ENCODE assay signal across 34 cellular contexts in genomic region chr11:107711861-107712260, GRCh38. TPM values are rescaled to one million over a fixed set of nuclear protein-coding genes. Genes with fewer than 3 reads are reported as not detected.
DNase-seq lines count a peak whose midpoint lies in the region; ATAC-seq and TF ChIP-seq lines count a peak whose summit lies in the region.
"Had no signal": no experiment of that assay in that cellular context is flagged by ENCODE, and none has a peak within 500 bp of the region (broad histone marks: within the 10 kb centered on the region; RNA-seq: fewer than 3 reads in every experiment).

SLN (minus strand) TSS chr11:107712056.

- H3K4me1 ChIP-seq in endodermal cell (ENCODE audit: control insufficient read depth, insufficient read depth, low read length) (peaks cover 24% of the 10 kb centered on the region), aorta (ENCODE audit: control insufficient read depth in 1 of 2, insufficient read depth in 2 of 2, low read length in 2 of 2) (no peaks in the 10 kb centered on the region)
- H3K4me1 ChIP-seq: esophagus squamous epithelium, foreskin keratinocyte, parathyroid adenoma, sigmoid colon, upper lobe of right lung had no signal

- H3K4me3 Mint-ChIP-seq in activated CD4-positive, alpha-beta T cell treated with anti-CD3 and anti-CD28 coated beads, Interleukin-2, amount 10 ng/mL, durations not matched to agents 24 days and 14 days, result no peak within 1 kb of the TSS
- no peak within 1 kb of the TSS for H3K4me3 Mint-ChIP-seq in activated CD4-positive, alpha-beta T cell treated with anti-CD3 and anti-CD28 coated beads, Interleukin-2, amount 10 ng/mL, durations not matched to agents 7 days and 5 days
- H3K4me3 Mint-ChIP-seq in endodermal cell (no peak within 1 kb of the TSS), nephron (peak within 1 kb of the TSS in 2 of 3 experiments; percentile 50 to 82)
- H3K4me3 Mint-ChIP-seq: activated T-cell treated with anti-CD3 and anti-CD28 coated beads, Interleukin-2, amount 50 U/mL, for 72 hours; CD4-positive, alpha-beta memory T cell; neural crest cell; T-helper 1 cell treated with Interleukin-12 subunit alpha and Interleukin-12 subunit beta and Interleukin-4 antibody, amounts not matched to agents 30 μg/mL and 1 μg/mL, for 36 hours had no signal

- no peaks in the 10 kb centered on the region for H3K36me3 Mint-ChIP-seq in activated CD4-positive, alpha-beta T cell treated with anti-CD3 and anti-CD28 coated beads, Interleukin-2, amount 10 ng/mL, durations not matched to agents 24 days and 14 days (ENCODE audit: low read depth)
- no peaks in the 10 kb centered on the region for H3K36me3 Mint-ChIP-seq in activated CD4-positive, alpha-beta T cell treated with anti-CD3 and anti-CD28 coated beads, Interleukin-2, amount 10 ng/mL, durations not matched to agents 7 days and 5 days (ENCODE audit: low read depth)
- H3K36me3 Mint-ChIP-seq in endodermal cell (ENCODE audit: low read depth) (no peaks in the 10 kb centered on the region), nephron (ENCODE audit: low read depth) (no peaks in the 10 kb centered on the region)
- H3K36me3 Mint-ChIP-seq: CD4-positive, alpha-beta memory T cell had no signal

- CTCF ChIA-PET in activated CD4-positive, alpha-beta T cell treated with anti-CD3 and anti-CD28 coated beads, Interleukin-2, amount 10 ng/mL, durations not matched to agents 7 days and 5 days (lab: Charles Lee), result no interaction called here

- DNase-seq in activated CD4-positive, alpha-beta T cell treated with anti-CD3 and anti-CD28 coated beads, Interleukin-2, amount 10 ng/mL, durations not matched to agents 24 days and 14 days, result peak; percentile 37
- DNase-seq in activated CD4-positive, alpha-beta T cell treated with anti-CD3 and anti-CD28 coated beads, Interleukin-2, amount 10 ng/mL, durations not matched to agents 7 days and 5 days, result no peak
- DNase-seq in endodermal cell (no peak), aorta (no peak), ureter (ENCODE audit: low spot score) (no peak)
- DNase-seq: activated CD4-positive, alpha-beta T cell treated with anti-CD3 and anti-CD28 coated beads, Interleukin-2, amount 50 U/mL, for 48 hours; activated CD4-positive, CD25-positive, alpha-beta regulatory T cell; activated T-cell treated with anti-CD3 and anti-CD28 coated beads, Interleukin-2, amount 50 U/mL, for 72 hours; AML-193; body of pancreas; CD4-positive, alpha-beta memory T cell; DMS153; dorsolateral prefrontal cortex; esophagus squamous epithelium; foreskin keratinocyte; GM23248; hippocampal formation; left colon; NCI-H1092; NCI-H1694; NCI-H526 treated with DMSO at 0.1 percent for 48 hours; PC-9; sigmoid colon; stimulated activated CD4-positive, alpha-beta T cell treated with anti-CD3 and anti-CD28 coated beads, Interleukin-15, amount 100 ng/mL, for 24 hours; stimulated activated CD4-positive, alpha-beta T cell treated with anti-CD3 and anti-CD28 coated beads, Interleukin-4, amount 100 ng/mL, for 4 hours; upper lobe of right lung had no signal

- intact Hi-C loops in activated CD4-positive, alpha-beta T cell treated with anti-CD3 and anti-CD28 coated beads, Interleukin-2, amount 10 ng/mL, durations not matched to agents 24 days and 14 days (cut with micrococcal nuclease), result no loop called here
- intact Hi-C loops in aorta (cut with DNase I), result no loop called here

- peak; percentile 8 for ATAC-seq in aorta (ENCODE audit: low FRiP score)
- no peak for ATAC-seq in HG02588 (IDR thresholded peaks at IDR 0.05; ENCODE audit: unreplicated experiment)
- ATAC-seq in HG03135 (IDR thresholded peaks at IDR 0.05; ENCODE audit: unreplicated experiment), result no peak
- ATAC-seq: activated T-cell treated with anti-CD3 and anti-CD28 coated beads, Interleukin-2, amount 50 U/mL, for 72 hours; body of pancreas; foreskin keratinocyte; left colon; SK-N-SH treated with all-trans-retinoic acid at 6 μM for 48 hours; upper lobe of right lung had no signal

- H3K27ac Mint-ChIP-seq in activated CD4-positive, alpha-beta T cell treated with anti-CD3 and anti-CD28 coated beads, Interleukin-2, amount 10 ng/mL, durations not matched to agents 24 days and 14 days, result no peak within 1 kb of the TSS
- H3K27ac Mint-ChIP-seq in activated CD4-positive, alpha-beta T cell treated with anti-CD3 and anti-CD28 coated beads, Interleukin-2, amount 10 ng/mL, durations not matched to agents 7 days and 5 days, result no peak within 1 kb of the TSS
- H3K27ac Mint-ChIP-seq in endodermal cell (no peak within 1 kb of the TSS), nephron (peak within 1 kb of the TSS in 1 of 3 experiments; percentile 49)
- H3K27ac Mint-ChIP-seq: activated T-cell treated with anti-CD3 and anti-CD28 coated beads, Interleukin-2, amount 50 U/mL, for 72 hours; CD4-positive, alpha-beta memory T cell; T-helper 1 cell treated with Interleukin-12 subunit alpha and Interleukin-12 subunit beta and Interleukin-4 antibody, amounts not matched to agents 30 μg/mL and 1 μg/mL, for 36 hours had no signal

- POLR2A ChIA-PET in activated CD4-positive, alpha-beta T cell treated with anti-CD3 and anti-CD28 coated beads, Interleukin-2, amount 10 ng/mL, durations not matched to agents 7 days and 5 days (lab: Charles Lee), result no interaction called here

- H3K27me3 ChIP-seq in endodermal cell (ENCODE audit: control insufficient read depth, insufficient read depth, low read length, poor library complexity, severe bottlenecking), result peaks cover 23% of the 10 kb centered on the region
- no peaks in the 10 kb centered on the region for H3K27me3 ChIP-seq in aorta (ENCODE audit: control insufficient read depth in 1 of 2, insufficient read depth in 2 of 2, low read length in 1 of 2)
- H3K27me3 ChIP-seq: body of pancreas, sigmoid colon, upper lobe of right lung had no signal

- peaks cover 18% of the 10 kb centered on the region for H3K27me3 Mint-ChIP-seq in activated CD4-positive, alpha-beta T cell treated with anti-CD3 and anti-CD28 coated beads, Interleukin-2, amount 10 ng/mL, durations not matched to agents 24 days and 14 days
- H3K27me3 Mint-ChIP-seq in activated CD4-positive, alpha-beta T cell treated with anti-CD3 and anti-CD28 coated beads, Interleukin-2, amount 10 ng/mL, durations not matched to agents 7 days and 5 days, result peaks cover 30% of the 10 kb centered on the region
- peaks cover 42% of the 10 kb centered on the region for H3K27me3 Mint-ChIP-seq in endodermal cell (ENCODE audit: insufficient read depth)
- H3K27me3 Mint-ChIP-seq in nephron (ENCODE audit: low read depth), result peaks cover 4% of the 10 kb centered on the region

- H3K9ac ChIP-seq in endodermal cell (ENCODE audit: extremely low read depth, low read length, poor library complexity, severe bottlenecking), result no peak within 1 kb of the TSS
- H3K9ac ChIP-seq: GM23248, parathyroid adenoma had no signal

- H3K9me3 ChIP-seq in endodermal cell (ENCODE audit: control insufficient read depth, low read length) (no peaks in the 10 kb centered on the region), aorta (ENCODE audit: control insufficient read depth, low read length) (peaks cover 1% of the 10 kb centered on the region)
- H3K9me3 ChIP-seq: body of pancreas, esophagus squamous epithelium, sigmoid colon, upper lobe of right lung had no signal

- H3K27ac ChIP-seq in endodermal cell (ENCODE audit: low read depth, low read length), result no peak within 1 kb of the TSS
- H3K27ac ChIP-seq in aorta (ENCODE audit: low read depth in 1 of 2, low read length in 2 of 2), result no peak within 1 kb of the TSS
- H3K27ac ChIP-seq: body of pancreas, dorsolateral prefrontal cortex, esophagus squamous epithelium, foreskin keratinocyte, GM23248, parathyroid adenoma, PC-9, sigmoid colon, upper lobe of right lung had no signal

- H3K4me3 ChIP-seq in endodermal cell (ENCODE audit: low read length) (peak within 1 kb of the TSS; percentile 62), aorta (ENCODE audit: low read length in 2 of 2) (no peak within 1 kb of the TSS)
- H3K4me3 ChIP-seq: body of pancreas, dorsolateral prefrontal cortex, esophagus squamous epithelium, GM23248, PC-9, sigmoid colon, upper lobe of right lung had no signal

- no peaks in the 10 kb centered on the region for H3K4me1 Mint-ChIP-seq in activated CD4-positive, alpha-beta T cell treated with anti-CD3 and anti-CD28 coated beads, Interleukin-2, amount 10 ng/mL, durations not matched to agents 24 days and 14 days
- no peaks in the 10 kb centered on the region for H3K4me1 Mint-ChIP-seq in activated CD4-positive, alpha-beta T cell treated with anti-CD3 and anti-CD28 coated beads, Interleukin-2, amount 10 ng/mL, durations not matched to agents 7 days and 5 days
- H3K4me1 Mint-ChIP-seq in endodermal cell, result peaks cover 52% of the 10 kb centered on the region
- H3K4me1 Mint-ChIP-seq in nephron, result peaks cover 47% of the 10 kb centered on the region
- H3K4me1 Mint-ChIP-seq: CD4-positive, alpha-beta memory T cell had no signal

- WGBS in endodermal cell (ENCODE audit: insufficient coverage in 1 of 2, insufficient read length in 1 of 2), 2 experiments, result 75 to 89% methylated on average over 5 to 7 of the region's 7 CpGs
- WGBS in aorta, 2 donors, result 36 to 41% methylated on average over 7 of the region's 7 CpGs

- H3K36me3 ChIP-seq in endodermal cell (ENCODE audit: control insufficient read depth, insufficient read depth, low read length) (no peaks in the 10 kb centered on the region), aorta (ENCODE audit: control insufficient read depth in 1 of 2, insufficient read depth in 2 of 2, low read length in 1 of 2) (peaks cover 0 to 2% of the 10 kb centered on the region in 2 donors)
- H3K36me3 ChIP-seq: esophagus squamous epithelium, sigmoid colon, upper lobe of right lung had no signal

- no peak for TF ChIP-seq CTCF in endodermal cell (conservative IDR thresholded peaks at IDR 0.05)
- no peak for TF ChIP-seq CTCF in nephron (IDR thresholded peaks at IDR 0.05; ENCODE audit: unreplicated experiment in 3 of 3)

- no peaks in the 10 kb centered on the region for H3K9me3 Mint-ChIP-seq in activated CD4-positive, alpha-beta T cell treated with anti-CD3 and anti-CD28 coated beads, Interleukin-2, amount 10 ng/mL, durations not matched to agents 24 days and 14 days
- no peaks in the 10 kb centered on the region for H3K9me3 Mint-ChIP-seq in activated CD4-positive, alpha-beta T cell treated with anti-CD3 and anti-CD28 coated beads, Interleukin-2, amount 10 ng/mL, durations not matched to agents 7 days and 5 days
- H3K9me3 Mint-ChIP-seq in endodermal cell (no peaks in the 10 kb centered on the region), nephron (no peaks in the 10 kb centered on the region)
- H3K9me3 Mint-ChIP-seq: activated T-cell treated with anti-CD3 and anti-CD28 coated beads, Interleukin-2, amount 50 U/mL, for 72 hours; neural crest cell; T-helper 1 cell treated with Interleukin-12 subunit alpha and Interleukin-12 subunit beta and Interleukin-4 antibody, amounts not matched to agents 30 μg/mL and 1 μg/mL, for 36 hours had no signal

RNA-seq across cellular contexts. Expression of gene SLN, which starts in this region (rescaled TPM):
- total RNA-seq in activated CD4-positive, alpha-beta T cell treated with anti-CD3 and anti-CD28 coated beads, Interleukin-2, amount 10 ng/mL, durations not matched to agents 24 days and 14 days, result not detected in 2 replicates
- not detected for total RNA-seq in activated CD4-positive, alpha-beta T cell treated with anti-CD3 and anti-CD28 coated beads, Interleukin-2, amount 10 ng/mL, durations not matched to agents 7 days and 5 days
- total RNA-seq in endodermal cell (not detected), aorta (1 to 10 TPM; 1.0 to 7.7 TPM), ureter (0.57 TPM)
- polyA plus RNA-seq in endodermal cell (2013, experiment 1 of 2), result 0.82 TPM
- polyA plus RNA-seq in endodermal cell (2013, experiment 2 of 2), result 1.2 TPM
- polyA plus RNA-seq in aorta, result not detected
- total RNA-seq: activated T-cell treated with anti-CD3 and anti-CD28 coated beads, Interleukin-2, amount 50 U/mL, for 72 hours; CD4-positive, alpha-beta memory T cell; chondrocyte; esophagus squamous epithelium; foreskin keratinocyte; GM23248; left colon; neural crest cell; PC-9; sigmoid colon had no signal
- polyA plus RNA-seq: CD4-positive, alpha-beta memory T cell; foreskin keratinocyte; GM23248; sigmoid colon had no signal

Comparison
In these comparisons a context has a peak if more than half of its experiments do, and no peak if none do; other contexts are left out.
1. Peak in DNase-seq in activated CD4-positive, alpha-beta T cell treated with anti-CD3 and anti-CD28 coated beads, Interleukin-2, amount 10 ng/mL, durations not matched to agents 24 days and 14 days; RNA of the gene not detected or under 1 TPM.
2. H3K4me3 Mint-ChIP-seq: peak in nephron (2 of 3); none in activated CD4-positive, alpha-beta T cell treated with anti-CD3 and anti-CD28 coated beads, Interleukin-2, amount 10 ng/mL, durations not matched to agents 24 days and 14 days (single experiment), activated CD4-positive, alpha-beta T cell treated with anti-CD3 and anti-CD28 coated beads, Interleukin-2, amount 10 ng/mL, durations not matched to agents 7 days and 5 days (single experiment) and endodermal cell (single experiment).